ENCODE assay signal across 18 cellular contexts in the genomic region with DNA sequence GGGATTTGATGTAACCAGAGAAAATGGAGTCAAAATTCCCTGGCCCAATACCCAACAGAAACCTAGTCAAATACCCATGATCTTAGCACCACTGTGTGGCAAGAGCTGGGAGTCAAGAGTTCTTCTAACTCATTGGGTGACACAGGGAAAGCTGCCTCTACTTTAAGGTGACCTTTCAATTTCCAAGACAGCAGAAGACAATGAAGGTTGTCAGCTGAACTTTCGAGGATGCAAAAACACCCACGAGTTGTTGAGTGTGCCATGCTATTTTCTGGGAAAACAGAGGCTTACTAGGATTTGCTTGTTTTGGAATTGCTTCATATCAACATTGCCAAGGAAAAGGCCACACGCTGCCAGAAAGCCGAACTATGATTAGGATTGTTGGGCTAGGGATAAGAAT.
A peak's percentile ranks its signal among the peaks of the same experiment; 100 is the strongest.
DNase-seq lines count a peak whose midpoint lies in the region; ATAC-seq and TF ChIP-seq lines count a peak whose summit lies in the region.
"Had no signal": no experiment of that assay in that cellular context is flagged by ENCODE, and none has a peak within 500 bp of the region (broad histone marks: within the 10 kb centered on the region; RNA-seq: fewer than 3 reads in every experiment).

No MANE protein-coding gene starts in this region.

- peak; percentile 18 for TF ChIP-seq CTCF in GM12864 (IDR thresholded peaks at IDR 0.05; ENCODE audit: low read depth, low read length, missing control alignments)
- TF ChIP-seq CTCF in activated B cell treated with CpG ODN at 0.5 μM for 24 hours (IDR thresholded peaks at IDR 0.05): no peak
- peak; percentile 5 for TF ChIP-seq CTCF in foreskin keratinocyte (conservative IDR thresholded peaks at IDR 0.05)

- DNase-seq in GM12864 (ENCODE audit: low read depth) (no peak), activated B cell treated with CpG ODN at 0.5 μM for 24 hours (no peak), foreskin keratinocyte (no peak), pons (ENCODE audit: low spot score) (peak; percentile 69), NCI-H1436 treated with DMSO at 0.1 percent for 48 hours (lab: John Stamatoyannopoulos, UW) (no peak), germinal center (ENCODE audit: low spot score) (no peak), posterior vena cava (ENCODE audit: low spot score) (no peak)
- DNase-seq: activated CD4-positive, alpha-beta T cell treated with anti-CD3 and anti-CD28 coated beads, Interleukin-2, amount 50 U/mL, for 1 hour; activated effector memory CD4-positive, alpha-beta T cell treated with anti-CD3 and anti-CD28 coated beads, Interleukin-2, amount 50 U/mL, for 16 hours; CD8-positive, alpha-beta T cell; cerebellar nuclear complex; GF-D8; NCI-H69; stimulated activated CD4-positive, alpha-beta T cell treated with anti-CD3 and anti-CD28 coated beads, Interleukin-4, amount 100 ng/mL, for 24 hours; stimulated activated naive CD8-positive, alpha-beta T cell treated with anti-CD3 and anti-CD28 coated beads, Interleukin-15, amount 100 ng/mL, for 72 hours had no signal

- peak overlapping the region; percentile 9 for H3K27ac Mint-ChIP-seq in activated B cell treated with CpG ODN at 0.5 μM for 24 hours
- H3K27ac Mint-ChIP-seq: CD8-positive, alpha-beta T cell; stimulated activated naive CD8-positive, alpha-beta T cell treated with anti-CD3 and anti-CD28 coated beads, Interleukin-15, amount 100 ng/mL, for 72 hours had no signal

- no peaks in the 10 kb centered on the region for H3K27me3 ChIP-seq in foreskin keratinocyte

- no peak overlapping the region for H3K27ac ChIP-seq in foreskin keratinocyte
- H3K27ac ChIP-seq: HL-60 had no signal

- peaks cover 39% of the 10 kb centered on the region for H3K4me1 Mint-ChIP-seq in activated B cell treated with CpG ODN at 0.5 μM for 24 hours
- H3K4me1 Mint-ChIP-seq: stimulated activated naive CD8-positive, alpha-beta T cell treated with anti-CD3 and anti-CD28 coated beads, Interleukin-15, amount 100 ng/mL, for 72 hours had no signal

- ATAC-seq in activated B cell treated with CpG ODN at 0.5 μM for 24 hours (ENCODE audit: low read depth) (no peak), foreskin keratinocyte (no peak), HG03280 (IDR thresholded peaks at IDR 0.05; ENCODE audit: unreplicated experiment) (no peak)
- ATAC-seq: CD8-positive, alpha-beta T cell; stimulated activated naive CD8-positive, alpha-beta T cell treated with anti-CD3 and anti-CD28 coated beads, Interleukin-15, amount 100 ng/mL, for 72 hours had no signal

- no peak overlapping the region for H3K4me3 ChIP-seq in GM12864 (ENCODE audit: low read depth, low read length)
- H3K4me3 ChIP-seq: lung had no signal

- no peaks in the 10 kb centered on the region for H3K27me3 Mint-ChIP-seq in activated B cell treated with CpG ODN at 0.5 μM for 24 hours

- POLR2A ChIA-PET in activated B cell treated with CpG ODN at 0.5 μM for 24 hours (lab: Charles Lee): no interaction called here

- no peaks in the 10 kb centered on the region for H3K36me3 Mint-ChIP-seq in activated B cell treated with CpG ODN at 0.5 μM for 24 hours (ENCODE audit: low read depth)
- H3K36me3 Mint-ChIP-seq: CD8-positive, alpha-beta T cell had no signal

- no peak overlapping the region for H3K4me3 Mint-ChIP-seq in activated B cell treated with CpG ODN at 0.5 μM for 24 hours
- H3K4me3 Mint-ChIP-seq: CD8-positive, alpha-beta T cell; stimulated activated naive CD8-positive, alpha-beta T cell treated with anti-CD3 and anti-CD28 coated beads, Interleukin-15, amount 100 ng/mL, for 72 hours had no signal

- intact Hi-C loops in activated B cell treated with CpG ODN at 0.5 μM for 24 hours (cut with micrococcal nuclease): no loop called here
- intact Hi-C loops in posterior vena cava (cut with DNase I): loop anchor here in 1 of 2 donors (10.0 kb wide), 1 partner anchor 72 kb away; no protein-coding TSS in a partner anchor

- CTCF ChIA-PET in activated B cell treated with CpG ODN at 0.5 μM for 24 hours (lab: Charles Lee): interaction anchor here (1.0 kb wide), 1 partner anchor 30 kb away, joined by 3 read pairs; no protein-coding TSS in a partner anchor

- no peaks in the 10 kb centered on the region for H3K4me1 ChIP-seq in foreskin keratinocyte

- no peaks in the 10 kb centered on the region for H3K9me3 Mint-ChIP-seq in activated B cell treated with CpG ODN at 0.5 μM for 24 hours
- H3K9me3 Mint-ChIP-seq: CD8-positive, alpha-beta T cell had no signal
